17 cellular contexts compared by ENCODE assay signal in the genomic region with DNA sequence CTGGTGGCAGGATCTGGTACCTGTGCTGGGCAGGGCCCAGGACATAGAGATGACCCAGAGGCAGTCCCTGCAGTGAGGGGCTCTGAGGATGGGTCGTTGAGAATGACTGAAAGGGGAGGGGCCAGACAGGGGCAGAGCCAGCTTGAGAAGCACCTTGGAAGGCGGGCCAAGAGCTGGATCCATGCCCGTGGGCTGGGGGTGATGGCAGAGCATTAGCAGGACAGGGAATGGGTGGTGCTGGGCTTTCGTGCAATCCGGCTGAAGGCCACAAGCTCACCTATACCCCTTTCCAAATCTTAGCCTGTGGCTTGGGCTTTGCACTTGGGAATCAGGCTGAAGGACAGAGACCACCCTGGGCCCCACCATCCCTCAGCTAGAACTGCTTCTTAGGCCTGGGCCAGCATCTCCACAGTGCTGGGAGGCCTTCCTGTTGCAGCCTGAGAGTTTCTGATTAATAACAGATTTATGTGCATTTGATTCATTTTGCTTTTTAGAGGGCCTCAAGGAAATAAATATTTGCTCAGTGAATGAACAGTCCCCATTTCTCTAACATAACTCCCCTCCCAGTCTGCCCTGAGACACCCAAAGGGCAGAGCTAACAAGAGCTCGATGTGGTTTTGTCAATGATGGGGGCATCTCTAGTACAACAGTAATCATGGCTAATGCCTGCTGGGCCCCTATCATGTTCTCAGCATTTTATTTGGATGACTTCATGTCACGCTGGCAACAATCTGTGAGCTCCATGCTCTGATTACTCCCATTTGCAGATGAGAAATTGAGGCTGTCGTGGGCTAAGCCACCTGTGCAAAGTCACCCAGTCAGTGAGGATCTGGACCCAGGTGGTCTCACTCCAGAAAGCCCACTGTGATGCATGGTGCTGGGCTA. TPM values are rescaled to one million over a fixed set of nuclear protein-coding genes. Genes with fewer than 3 reads are reported as not detected.
A peak's percentile ranks its signal among the peaks of the same experiment; 100 is the strongest.
DNase-seq lines count a peak whose midpoint lies in the region; ATAC-seq and TF ChIP-seq lines count a peak whose summit lies in the region.
"Had no signal": no experiment of that assay in that cellular context is flagged by ENCODE, and none has a peak within 500 bp of the region (broad histone marks: within the 10 kb centered on the region; RNA-seq: fewer than 3 reads in every experiment).

No MANE protein-coding gene starts in this region.

- no peak for ATAC-seq in left cardiac atrium
- ATAC-seq: left lung had no signal

- no peak overlapping the region for H3K4me3 ChIP-seq in Peyer's patch
- no peak overlapping the region for H3K4me3 ChIP-seq in fibroblast of the aortic adventitia (ENCODE audit: low read depth, low read length)
- H3K4me3 ChIP-seq in suprapubic skin, result no peak overlapping the region
- H3K4me3 ChIP-seq: cardiac muscle cell, left lung had no signal

- TF ChIP-seq EP300 in suprapubic skin (IDR thresholded peaks at IDR 0.05), result no peak

- TF ChIP-seq POLR2A in Peyer's patch (IDR thresholded peaks at IDR 0.05) (no peak), suprapubic skin (IDR thresholded peaks at IDR 0.05) (no peak)

- H3K27ac ChIP-seq in Peyer's patch (peak overlapping the region in 3 of 4 donors; percentile 42 to 77 (median 49)), suprapubic skin (peak overlapping the region; percentile 87)
- H3K27ac ChIP-seq: cardiac muscle cell, HL-60, KMS-11 had no signal

- no peaks in the 10 kb centered on the region for H3K9me3 ChIP-seq in Peyer's patch
- H3K9me3 ChIP-seq in suprapubic skin, result no peaks in the 10 kb centered on the region
- H3K9me3 ChIP-seq: left lung had no signal

- intact Hi-C loops in left cardiac atrium (cut with DNase I) (no loop called here), cardiac septum (cut with DNase I) (loop anchor here (5.0 kb wide), 1 partner anchor 59 kb away; no protein-coding TSS in a partner anchor)

- no peaks in the 10 kb centered on the region for H3K4me1 ChIP-seq in Peyer's patch
- H3K4me1 ChIP-seq in suprapubic skin, result peaks cover 41% of the 10 kb centered on the region
- H3K4me1 ChIP-seq: left lung had no signal

- DNase-seq in EH (ENCODE audit: low read depth), result peak; percentile 93
- no peak for DNase-seq in Peyer's patch
- peak; percentile 56 for DNase-seq in fibroblast of the aortic adventitia (ENCODE audit: low read depth)
- no peak for DNase-seq in suprapubic skin (ENCODE audit: low spot score in 2 of 2)
- no peak for DNase-seq in left cardiac atrium
- DNase-seq in nucleus accumbens (lab: John Stamatoyannopoulos, UW), result no peak
- DNase-seq in cardiac septum (ENCODE audit: low spot score), result no peak
- DNase-seq: activated CD4-positive, alpha-beta T cell treated with anti-CD3 and anti-CD28 coated beads, Interleukin-2, amount 50 U/mL, for 4 hours; C1 segment of cervical spinal cord; effector CD4-positive, alpha-beta T cell; left lung; NCI-H1105 treated with DMSO at 0.1 percent for 48 hours; NCI-H82; RPMI8226 had no signal

- 65% methylated on average over 7 of the region's 8 CpGs for WGBS in suprapubic skin

- TF ChIP-seq CTCF in Peyer's patch (IDR thresholded peaks at IDR 0.05) (no peak), fibroblast of the aortic adventitia (IDR thresholded peaks at IDR 0.05; ENCODE audit: insufficient read depth, low read length) (no peak), suprapubic skin (IDR thresholded peaks at IDR 0.05) (no peak)

- H3K36me3 ChIP-seq in Peyer's patch (no peaks in the 10 kb centered on the region), suprapubic skin (no peaks in the 10 kb centered on the region)
- H3K36me3 ChIP-seq: cardiac muscle cell, left lung had no signal

- H3K27me3 ChIP-seq in Peyer's patch (no peaks in the 10 kb centered on the region), suprapubic skin (no peaks in the 10 kb centered on the region)
- H3K27me3 ChIP-seq: cardiac muscle cell, left lung had no signal

RNA-seq across cellular contexts. Expression of a gene that starts 39.3 kb away (rescaled TPM):
- total RNA-seq in Peyer's patch (10 to 100 TPM in 1 of 4 donors, under 1 TPM in 1, not detected in 2; 0.85 to 47.0 TPM), fibroblast of the aortic adventitia (ENCODE audit: low replicate concordance) (5.7 TPM in 1 of 2 replicates, not detected in the other), suprapubic skin (1 to 10 TPM in 1 of 4 donors, under 1 TPM in 1, not detected in 2; 0.30 to 5.7 TPM), left cardiac atrium (under 1 TPM; 0.39 to 0.47 TPM), cardiac septum (not detected)

RNA-seq across cellular contexts. Expression of a gene that starts 39.4 kb away (rescaled TPM):
- total RNA-seq in Peyer's patch (not detected), fibroblast of the aortic adventitia (ENCODE audit: low replicate concordance) (0.08 and 0.09 TPM in 2 replicates), suprapubic skin (under 1 TPM in 1 of 4 donors, not detected in 3; 0.21 TPM), left cardiac atrium (not detected), cardiac septum (not detected)

RNA-seq across cellular contexts. Expression of a gene that starts 49.9 kb away (rescaled TPM):
- total RNA-seq in Peyer's patch (100 to 1,000 TPM in 3 of 4 donors, 10 to 100 TPM in 1; 29.8 to 162 (median 136) TPM), fibroblast of the aortic adventitia (ENCODE audit: low replicate concordance) (335 and 561 TPM in 2 replicates), suprapubic skin (100 to 1,000 TPM; 111 to 174 (median 139) TPM), left cardiac atrium (100 to 1,000 TPM; 251 to 348 TPM), cardiac septum (70.1 TPM)

Comparison
In these comparisons a context has a peak if more than half of its experiments do, and no peak if none do; other contexts are left out.
1. DNase-seq: peak in EH (single experiment) and fibroblast of the aortic adventitia (single experiment); none in Peyer's patch (0 of 3), suprapubic skin (0 of 2), left cardiac atrium (single experiment), nucleus accumbens (0 of 56) and cardiac septum (single experiment).